ENCODE assay signal across 1 cellular context in the genomic region with DNA sequence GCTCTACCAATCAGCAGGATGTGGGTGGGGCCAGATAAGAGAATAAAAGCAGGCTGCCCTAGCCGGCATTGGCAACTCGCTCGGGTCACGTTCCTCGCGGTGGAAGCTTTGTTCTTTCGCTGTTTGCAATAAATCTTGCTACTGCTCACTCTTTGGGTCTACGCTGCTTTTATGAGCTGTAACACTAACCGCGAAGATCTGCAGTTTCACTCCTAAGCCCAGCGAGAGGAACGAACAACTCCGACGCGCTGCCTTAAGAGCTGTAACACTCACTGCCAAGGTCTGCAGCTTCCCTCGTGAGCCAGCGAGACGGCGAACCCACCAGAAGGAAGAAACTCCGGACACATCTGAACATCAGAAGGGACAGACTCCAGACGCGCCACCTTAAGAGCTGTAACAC. TPM values are rescaled to one million over a fixed set of nuclear protein-coding genes. Genes with fewer than 3 reads are reported as not detected.
"Had no signal": no experiment of that assay in that cellular context is flagged by ENCODE, and none has a peak within 500 bp of the region (broad histone marks: within the 10 kb centered on the region; RNA-seq: fewer than 3 reads in every experiment).

No MANE protein-coding gene starts in this region.

RNA-seq across cellular contexts. Expression of gene RTKN2, which starts 12.7 kb away (rescaled TPM):
- total RNA-seq: ascending aorta had no signal
